In the genomic region with DNA sequence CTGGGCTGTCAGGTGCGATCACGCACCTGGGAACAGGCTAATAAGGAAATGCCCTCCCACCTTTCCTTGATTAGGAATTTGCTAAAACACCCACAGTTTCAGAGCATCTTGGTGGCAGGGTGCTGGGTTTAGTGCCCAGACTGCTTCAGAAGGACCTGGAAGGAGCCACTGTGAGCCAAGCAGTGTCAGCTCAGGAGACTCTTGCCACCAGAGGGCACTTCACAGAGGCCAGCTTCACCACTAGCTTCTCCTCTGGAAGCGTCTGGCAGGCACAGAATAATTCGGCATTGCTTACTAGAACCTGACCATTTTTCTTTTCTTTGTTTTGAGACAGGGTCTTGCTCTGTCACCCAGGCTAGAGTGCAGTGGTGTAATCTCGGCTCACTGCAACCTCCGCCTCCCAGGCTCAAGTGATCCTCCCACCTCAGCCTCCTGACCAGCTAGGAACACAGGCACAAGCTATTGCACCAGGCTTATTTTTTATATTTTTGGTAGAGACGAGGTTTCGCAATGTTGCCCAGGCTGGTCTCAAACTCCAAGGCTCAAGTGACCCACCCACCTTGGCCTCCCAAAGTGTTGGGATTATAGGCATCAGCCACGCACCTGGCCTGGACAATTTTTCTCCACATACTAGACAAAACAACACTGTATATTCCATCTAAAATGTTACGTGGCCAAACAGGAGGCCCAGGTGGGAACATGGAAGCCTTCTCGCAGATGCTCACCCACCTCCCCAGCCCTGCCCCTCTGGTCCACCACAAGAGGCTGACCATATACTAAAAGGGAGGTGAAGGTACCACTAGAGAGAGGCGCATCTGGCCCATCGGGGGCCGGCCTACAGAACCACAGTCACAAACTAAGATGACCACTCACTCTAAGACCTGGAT, we compare ENCODE assay signal across 9 cellular contexts. TPM values are rescaled to one million over a fixed set of nuclear protein-coding genes. Genes with fewer than 3 reads are reported as not detected.
DNase-seq lines count a peak whose midpoint lies in the region; ATAC-seq, FAIRE-seq and TF ChIP-seq lines count a peak whose summit lies in the region.
"Had no signal": no experiment of that assay in that cellular context is flagged by ENCODE, and none has a peak within 500 bp of the region (broad histone marks: within the 10 kb centered on the region; RNA-seq: fewer than 3 reads in every experiment).

No MANE protein-coding gene starts in this region.

- no peaks in the 10 kb centered on the region for H3K23me2 ChIP-seq in H9 (ENCODE audit: insufficient read length, low read depth, low read length, poor library complexity, severe bottlenecking)

- H3K27ac Mint-ChIP-seq in H9: peak overlapping the region in 1 of 3 experiments; percentile 45; a peak in 2 of 7 replicates

- no peak overlapping the region for H2BK12ac ChIP-seq in H9 (ENCODE audit: insufficient read length, low read depth, low read length)

- peak; percentile 59 for TF ChIP-seq CTCF in H9 (conservative IDR thresholded peaks at IDR 0.05)
- peak; percentile 41 for TF ChIP-seq CTCF in kidney (IDR thresholded peaks at IDR 0.05; ENCODE audit: borderline replicate concordance, extremely low read depth, insufficient read depth)

- H3K27me3 ChIP-seq in H9 (ENCODE audit: insufficient read depth, low read length): no peaks in the 10 kb centered on the region
- no peaks in the 10 kb centered on the region for H3K27me3 ChIP-seq in adipocyte (replicated peaks; ENCODE audit: control insufficient read depth, insufficient read depth, low read length)

- H3K18ac ChIP-seq in H9 (ENCODE audit: insufficient read length, low read depth, low read length): no peak overlapping the region

- no peak overlapping the region for H3T11ph ChIP-seq in H9 (ENCODE audit: low read length)

- H3K9ac ChIP-seq in H9 (ENCODE audit: extremely low read depth, insufficient read length, low read length): no peak overlapping the region
- H3K9ac ChIP-seq in adipocyte (ENCODE audit: low read length): no peak overlapping the region
- H3K9ac ChIP-seq in kidney (ENCODE audit: low read length in 2 of 2): no peak overlapping the region

- H3K4me3 ChIP-seq in adipocyte (ENCODE audit: low read length) (no peak overlapping the region), kidney (ENCODE audit: low read length in 2 of 2) (no peak overlapping the region)

- no peak overlapping the region for H2AK5ac ChIP-seq in H9 (ENCODE audit: insufficient read length, low read length)

- H3K36me3 ChIP-seq in adipocyte (ENCODE audit: control insufficient read depth, insufficient read depth, low read length, severe bottlenecking) (peaks cover 95% of the 10 kb centered on the region), kidney (ENCODE audit: control insufficient read depth in 1 of 2, insufficient read depth in 2 of 2, low read length in 2 of 2) (peaks cover 49 to 62% of the 10 kb centered on the region in 2 donors)

- intact Hi-C loops in kidney (cut with DNase I): no loop called here

- H4K20me1 ChIP-seq in H9 (ENCODE audit: control insufficient read depth, insufficient read depth, insufficient read length): no peaks in the 10 kb centered on the region

- H2AFZ ChIP-seq in H9 (ENCODE audit: low read length): no peak overlapping the region

- no peak overlapping the region for H3K27ac ChIP-seq in H9 (ENCODE audit: insufficient read length, low read depth, low read length)
- H3K27ac ChIP-seq in kidney (ENCODE audit: low read depth in 2 of 2, low read length in 2 of 2): no peak overlapping the region

- no peak overlapping the region for H2BK20ac ChIP-seq in H9 (ENCODE audit: low read depth, low read length, poor library complexity, severe bottlenecking)

- H3K36me3 Mint-ChIP-seq in H9 (ENCODE audit: insufficient read depth in 1 of 3, low read depth in 3 of 3): peaks cover 79 to 94% (median 93%) of the 10 kb centered on the region in 3 experiments

- H3K23ac ChIP-seq in H9 (ENCODE audit: insufficient read length, low read depth, low read length): no peak overlapping the region

- no peaks in the 10 kb centered on the region for H3K4me1 Mint-ChIP-seq in H9

- no peaks in the 10 kb centered on the region for H3K27me3 Mint-ChIP-seq in H9 (ENCODE audit: low read depth)
- H3K27me3 Mint-ChIP-seq: naive thymus-derived CD8-positive, alpha-beta T cell had no signal

- no peak overlapping the region for H3K4me2 ChIP-seq in H9 (ENCODE audit: insufficient read depth, insufficient read length, low read length)

- peaks cover 0 to 3% of the 10 kb centered on the region in 2 experiments; a peak in 2 of 5 replicates for H3K9me3 Mint-ChIP-seq in H9
- H3K9me3 Mint-ChIP-seq: naive thymus-derived CD8-positive, alpha-beta T cell had no signal

- no peak for FAIRE-seq in kidney (lab: Jason Lieb, UNC)
- no peak for FAIRE-seq in frontal cortex (lab: Jason Lieb, UNC)

- no peaks in the 10 kb centered on the region for H3K79me2 ChIP-seq in H9 (ENCODE audit: insufficient read depth, low read length)

- no peak overlapping the region for H4K91ac ChIP-seq in H9 (ENCODE audit: insufficient read length, low read depth, low read length)

- no peak overlapping the region for H3K4ac ChIP-seq in H9 (ENCODE audit: low read depth, low read length)

- H3K4me1 ChIP-seq in H9 (ENCODE audit: insufficient read depth, low read length) (no peaks in the 10 kb centered on the region), adipocyte (ENCODE audit: control insufficient read depth, insufficient read depth, low read length) (peaks cover 3% of the 10 kb centered on the region), kidney (ENCODE audit: control insufficient read depth in 1 of 2, insufficient read depth in 1 of 2, low read depth in 1 of 2, low read length in 2 of 2) (peaks cover 5 to 6% of the 10 kb centered on the region in 2 donors)

- H3K14ac ChIP-seq in H9 (ENCODE audit: insufficient read depth, low read length): no peak overlapping the region

- H2BK120ac ChIP-seq in H9 (ENCODE audit: low read depth, low read length, poor library complexity, severe bottlenecking): no peak overlapping the region

- H3K4me3 Mint-ChIP-seq in H9: no peak overlapping the region
- H3K4me3 Mint-ChIP-seq: naive thymus-derived CD8-positive, alpha-beta T cell had no signal

- DNase-seq in AG08396 (ENCODE audit: low spot score) (peak; percentile 58), H9 (peak; percentile 41), adipocyte (ENCODE audit: low read depth) (peak; percentile 32), kidney (no peak), NCI-H1436 (lab: John Stamatoyannopoulos, UW) (no peak), frontal cortex (ENCODE audit: low spot score in 2 of 2) (no peak), NK-92 (lab: John Stamatoyannopoulos, UW; ENCODE audit: unreplicated experiment) (no peak)

- no peak overlapping the region for H4K5ac ChIP-seq in H9 (ENCODE audit: insufficient read length, low read depth, low read length)

- no peak for ATAC-seq in GM19452 (IDR thresholded peaks at IDR 0.05; ENCODE audit: unreplicated experiment)

- H3K56ac ChIP-seq in H9 (ENCODE audit: insufficient read length, low read depth, low read length): no peak overlapping the region

- no peaks in the 10 kb centered on the region for H3K9me3 ChIP-seq in H9 (ENCODE audit: control insufficient read depth, low read depth, low read length)
- H3K9me3 ChIP-seq in adipocyte (ENCODE audit: control insufficient read depth, low read length): no peaks in the 10 kb centered on the region
- H3K9me3 ChIP-seq in kidney (ENCODE audit: control insufficient read depth in 1 of 2, low read length in 2 of 2): no peaks in the 10 kb centered on the region

- no CpG with 5 or more reads among the region's 14 CpGs for WGBS in H9 (ENCODE audit: extremely low coverage, insufficient read length, low lambda C conversion rate)

- no peak overlapping the region for H2BK5ac ChIP-seq in H9 (ENCODE audit: insufficient read length, low read length)

- H3K79me1 ChIP-seq in H9 (ENCODE audit: insufficient read depth, low read depth, low read length, poor library complexity, severe bottlenecking): no peaks in the 10 kb centered on the region

- no peak overlapping the region for H2BK15ac ChIP-seq in H9 (ENCODE audit: low read depth, low read length)

- no peak overlapping the region for H4K8ac ChIP-seq in H9 (replicated peaks; ENCODE audit: insufficient read length, low read depth, low read length)

RNA-seq across cellular contexts. Expression of a gene that starts 14.1 kb away (rescaled TPM):
- total RNA-seq in H9 (2021) (50.1 and 50.3 TPM in 2 replicates), kidney (22.0 TPM), frontal cortex (6.1 TPM)
- 15.1 TPM for polyA plus RNA-seq in kidney (ENCODE audit: insufficient read depth, low read depth, low replicate concordance)

RNA-seq across cellular contexts. Expression of a gene that starts 14.2 kb away (rescaled TPM):
- total RNA-seq in H9 (2021): 4.3 and 4.8 TPM in 2 replicates
- 4.3 TPM for total RNA-seq in kidney
- polyA plus RNA-seq in kidney (ENCODE audit: insufficient read depth, low read depth, low replicate concordance): 4.3 TPM
- 59.5 TPM for total RNA-seq in frontal cortex

Comparison
In these comparisons a context has a peak if more than half of its experiments do, and no peak if none do; other contexts are left out.
1. DNase-seq: peak in AG08396 (single experiment), H9 (single experiment) and adipocyte (single experiment); none in kidney (single experiment), NCI-H1436 (single experiment), frontal cortex (0 of 2) and NK-92 (single experiment).
2. RNA of a gene that starts 14.2 kb away (total RNA-seq): 59.5 TPM in frontal cortex (single experiment); 4.3 to 4.8 TPM in H9 and 4.3 TPM in kidney (single experiment); every median in the first group is over 10 times any median in the second.